In the genomic region with DNA sequence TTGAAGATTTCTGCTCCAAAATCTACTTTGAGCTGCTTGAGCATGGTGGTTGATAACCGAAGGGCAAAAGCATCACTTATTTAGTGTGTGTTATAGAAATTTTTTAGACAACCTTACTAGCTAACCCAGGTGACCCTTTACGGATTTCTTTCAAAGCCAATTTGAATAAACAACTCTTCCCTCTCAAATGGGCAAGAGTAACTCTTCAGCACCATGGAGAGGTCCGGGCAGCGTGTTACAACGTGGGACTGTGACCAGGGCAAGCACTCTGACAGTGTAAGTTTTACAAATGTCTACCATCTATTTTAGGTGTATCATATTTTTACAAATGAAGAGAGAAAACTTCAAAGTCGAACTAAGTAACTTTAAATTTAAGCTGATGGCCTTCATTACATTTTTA, we compare ENCODE assay signal across 10 cellular contexts.
DNase-seq lines count a peak whose midpoint lies in the region; ATAC-seq, FAIRE-seq and TF ChIP-seq lines count a peak whose summit lies in the region.
"Had no signal": no experiment of that assay in that cellular context is flagged by ENCODE, and none has a peak within 500 bp of the region (broad histone marks: within the 10 kb centered on the region; RNA-seq: fewer than 3 reads in every experiment).

No MANE protein-coding gene starts in this region.

- H3K4me3 ChIP-seq in MM.1S (ENCODE audit: low read length) (no peak overlapping the region), bronchial epithelial cell (ENCODE audit: low read depth, low read length) (no peak overlapping the region), coronary artery (no peak overlapping the region)

- H3K27ac Mint-ChIP-seq in mesothelial cell of epicardium = no peak overlapping the region

- H3K4me3 Mint-ChIP-seq in mesothelial cell of epicardium = no peak overlapping the region

- peaks cover 24% of the 10 kb centered on the region for H3K27me3 Mint-ChIP-seq in mesothelial cell of epicardium (ENCODE audit: low read depth)

- H3K36me3 ChIP-seq in MM.1S (replicated peaks; ENCODE audit: insufficient read depth, low read length) (no peaks in the 10 kb centered on the region), bronchial epithelial cell (ENCODE audit: control insufficient read depth, insufficient read depth, low read length) (no peaks in the 10 kb centered on the region)

- H3K4me1 Mint-ChIP-seq in mesothelial cell of epicardium = no peaks in the 10 kb centered on the region

- in situ Hi-C loops in GM13976 (cut with MboI; ENCODE audit: low sequenced_read_pairs, unreplicated experiment) = no loop called here

- no peak overlapping the region for H3K9ac ChIP-seq in MM.1S (ENCODE audit: low read length)

- H4K20me1 ChIP-seq in MM.1S (ENCODE audit: insufficient read depth, low read length) = no peaks in the 10 kb centered on the region

- no peaks in the 10 kb centered on the region for H3K9me3 ChIP-seq in MM.1S (replicated peaks; ENCODE audit: insufficient read depth, low read length)

- TF ChIP-seq CTCF in GM13976 (IDR thresholded peaks at IDR 0.05; ENCODE audit: borderline replicate concordance, control extremely low read depth, extremely low read depth, insufficient read depth, missing control alignments) (no peak), MM.1S (IDR thresholded peaks at IDR 0.05; ENCODE audit: low read length) (no peak), bronchial epithelial cell (IDR thresholded peaks at IDR 0.05; ENCODE audit: insufficient read depth, low read length, severe bottlenecking) (no peak), mesothelial cell of epicardium (IDR thresholded peaks at IDR 0.05; ENCODE audit: unreplicated experiment) (no peak), coronary artery (IDR thresholded peaks at IDR 0.05) (no peak)

- H3K27ac ChIP-seq in MM.1S (ENCODE audit: low read length) (no peak overlapping the region), coronary artery (no peak overlapping the region)

- H3K27me3 ChIP-seq in MM.1S (replicated peaks; ENCODE audit: insufficient read depth, low read length) (no peaks in the 10 kb centered on the region), bronchial epithelial cell (ENCODE audit: control insufficient read depth, insufficient read depth, low read length) (no peaks in the 10 kb centered on the region)

- no peak overlapping the region for H2AFZ ChIP-seq in MM.1S (ENCODE audit: low read length)

- H3K4me1 ChIP-seq in MM.1S (ENCODE audit: low read length) = no peaks in the 10 kb centered on the region

- H3K36me3 Mint-ChIP-seq in mesothelial cell of epicardium = no peaks in the 10 kb centered on the region

- no peaks in the 10 kb centered on the region for H3K9me3 Mint-ChIP-seq in mesothelial cell of epicardium

- H3F3A ChIP-seq in MM.1S (ENCODE audit: insufficient read depth, low read length) = no peaks in the 10 kb centered on the region

- DNase-seq in GM13976 (ENCODE audit: low spot score) = peak; percentile 7
- DNase-seq in MM.1S = peak; percentile 73
- peak; percentile 49 for DNase-seq in bronchial epithelial cell (ENCODE audit: low read depth)
- DNase-seq in mesothelial cell of epicardium (ENCODE audit: low spot score in 2 of 2, unreplicated experiment in 2 of 2) = peak; percentile 48 to 67
- no peak for DNase-seq in coronary artery (ENCODE audit: low spot score)
- no peak for DNase-seq in SKM-1 (lab: John Stamatoyannopoulos, UW; ENCODE audit: unreplicated experiment)
- DNase-seq: NCI-H1417 treated with DMSO at 0.1 percent for 48 hours had no signal

- H3K4me2 ChIP-seq in MM.1S (ENCODE audit: low read depth, low read length) = no peak overlapping the region

- no peaks in the 10 kb centered on the region for H3K9me2 ChIP-seq in MM.1S (replicated peaks; ENCODE audit: insufficient read depth, low read length)

- H3K79me2 ChIP-seq in MM.1S (ENCODE audit: low read length) = no peaks in the 10 kb centered on the region

- no peak for FAIRE-seq in bronchial epithelial cell (lab: Jason Lieb, UNC)

- ATAC-seq in HG03460 (IDR thresholded peaks at IDR 0.05; ENCODE audit: unreplicated experiment) = no peak
- no peak for ATAC-seq in GM21737 (IDR thresholded peaks at IDR 0.05; ENCODE audit: unreplicated experiment)
- ATAC-seq: left colon had no signal

Comparison
In these comparisons a context has a peak if more than half of its experiments do, and no peak if none do; other contexts are left out.
1. DNase-seq: peak in GM13976 (single experiment), MM.1S (single experiment), bronchial epithelial cell (single experiment) and mesothelial cell of epicardium (2 of 2); none in coronary artery (single experiment) and SKM-1 (single experiment).